In genomic region chr1:6602669-6603423, GRCh38 we compare ENCODE assay signal across 8 cellular contexts. TPM values are rescaled to one million over a fixed set of nuclear protein-coding genes. Genes with fewer than 3 reads are reported as not detected.
DNase-seq lines count a peak whose midpoint lies in the region; ATAC-seq and TF ChIP-seq lines count a peak whose summit lies in the region.

Gene KLHL21 (minus strand): TSS chr1:6602869. CDS start chr1:6602817, 52 bp downstream.

- POLR2A ChIA-PET in CD4-positive, alpha-beta T cell (lab: Charles Lee) = interaction anchor here (0.7 to 6.3 kb wide), 23 partner anchors 9 to 404 kb away, joined by 3 to 139 read pairs (median 6); partner anchors contain the start of genes ACOT7, CAMTA1, NOL9 and PHF13

- TF ChIP-seq CTCF in CD4-positive, alpha-beta T cell (IDR thresholded peaks at IDR 0.05) = no peak
- no peak for TF ChIP-seq CTCF in epithelial cell of proximal tubule (conservative IDR thresholded peaks at IDR 0.05; ENCODE audit: low read depth, low read length)

- H3K36me3 ChIP-seq in mucosa of rectum (ENCODE audit: control insufficient read depth in 2 of 2, insufficient read depth in 2 of 2, low read length in 2 of 2) = peaks cover 2 to 9% of the 10 kb centered on the region in 2 donors

- no peaks in the 10 kb centered on the region for H3K9me3 Mint-ChIP-seq in CD4-positive, alpha-beta T cell

- peaks cover 30 to 31% of the 10 kb centered on the region in 2 donors for H3K4me1 ChIP-seq in mucosa of rectum (ENCODE audit: control insufficient read depth in 2 of 2, insufficient read depth in 2 of 2, low read length in 2 of 2)

- H3K27ac ChIP-seq in CD4-positive, alpha-beta T cell (ENCODE audit: low read depth, low read length) = peak within 1 kb of the TSS; percentile 95
- H3K27ac ChIP-seq in mucosa of rectum (ENCODE audit: low read depth in 2 of 2, low read length in 2 of 2) = peak within 1 kb of the TSS; percentile 95 to 98

- H3K9ac ChIP-seq in mucosa of rectum (ENCODE audit: low read depth in 1 of 2, low read length in 2 of 2) = peak within 1 kb of the TSS; percentile 91 to 92

- peak; percentile 48 for ATAC-seq in CD4-positive, alpha-beta T cell (ENCODE audit: poor library complexity)
- ATAC-seq in GM19372 (IDR thresholded peaks at IDR 0.05; ENCODE audit: low read depth, unreplicated experiment) (peak; percentile 48), HG03521 (IDR thresholded peaks at IDR 0.05; ENCODE audit: unreplicated experiment) (peak; percentile 50)

- no peaks in the 10 kb centered on the region for H3K9me3 ChIP-seq in CD4-positive, alpha-beta T cell (ENCODE audit: control insufficient read depth, low read length)
- H3K9me3 ChIP-seq in mucosa of rectum (ENCODE audit: control insufficient read depth in 2 of 2, low read length in 2 of 2) = no peaks in the 10 kb centered on the region

- peaks cover 32% of the 10 kb centered on the region for H3K36me3 Mint-ChIP-seq in CD4-positive, alpha-beta T cell (ENCODE audit: low read depth)

- H3K27ac Mint-ChIP-seq in CD4-positive, alpha-beta T cell = peak within 1 kb of the TSS; percentile 100

- peaks cover 36% of the 10 kb centered on the region for H3K4me1 Mint-ChIP-seq in CD4-positive, alpha-beta T cell (ENCODE audit: low read depth)

- H3K27me3 ChIP-seq in CD4-positive, alpha-beta T cell (ENCODE audit: control insufficient read depth, insufficient read depth, low read length) = no peaks in the 10 kb centered on the region
- H3K27me3 ChIP-seq in mucosa of rectum (ENCODE audit: control insufficient read depth in 2 of 2, insufficient read depth in 2 of 2, low read length in 2 of 2) = no peaks in the 10 kb centered on the region

- peak; percentile 65 to 86 (median 83) for DNase-seq in CD4-positive, alpha-beta T cell
- DNase-seq in OCI-M1 (lab: John Stamatoyannopoulos, UW) = peak; percentile 92
- peak; percentile 92 for DNase-seq in activated T-cell treated with anti-CD3 and anti-CD28 coated beads for 48 hours (ENCODE audit: low read depth)
- DNase-seq in epithelial cell of proximal tubule (ENCODE audit: low read depth) = no peak
- DNase-seq in stimulated activated CD8-positive, alpha-beta memory T cell treated with anti-CD3 and anti-CD28 coated beads, Interleukin-4, amount 100 ng/mL, for 48 hours = peak; percentile 90

- peak within 1 kb of the TSS; percentile 76 for H3K4me3 ChIP-seq in epithelial cell of proximal tubule (ENCODE audit: low read depth, low read length)
- H3K4me3 ChIP-seq in mucosa of rectum (ENCODE audit: low read length in 2 of 2) = peak within 1 kb of the TSS; percentile 81 to 89

- intact Hi-C loops in CD4-positive, alpha-beta T cell (cut with DNase I, micrococcal nuclease) = loop anchor here (1.0 to 10.0 kb wide), 7 partner anchors 10 to 98 kb away; partner anchors contain the start of genes PHF13 (in 2 of the 2), DNAJC11 (in 1 of the 2), NOL9 (in 1 of the 2) and TAS1R1 (in 1 of the 2)

- H3K4me3 Mint-ChIP-seq in CD4-positive, alpha-beta T cell = peak within 1 kb of the TSS; percentile 100

- no peaks in the 10 kb centered on the region for H3K27me3 Mint-ChIP-seq in CD4-positive, alpha-beta T cell

- CTCF ChIA-PET in CD4-positive, alpha-beta T cell (lab: Charles Lee) = interaction anchor here (1.0 to 5.3 kb wide), 8 partner anchors 9 to 48 kb away, joined by 3 to 22 read pairs (median 4); partner anchors contain the start of genes NOL9, TAS1R1, THAP3 and ZBTB48

RNA-seq across cellular contexts. Expression of gene KLHL21, which starts in this region (rescaled TPM):
- 10 to 100 TPM; 32.0 to 33.5 TPM for total RNA-seq in CD4-positive, alpha-beta T cell
- 28.1 and 40.1 TPM in 2 replicates for total RNA-seq in epithelial cell of proximal tubule
